ENCODE assay signal across 14 cellular contexts in genomic region chr11:61406991-61407728, GRCh38. TPM values are rescaled to one million over a fixed set of nuclear protein-coding genes. Genes with fewer than 3 reads are reported as not detected.
DNase-seq lines count a peak whose midpoint lies in the region; ATAC-seq and TF ChIP-seq lines count a peak whose summit lies in the region.
"Had no signal": no experiment of that assay in that cellular context is flagged by ENCODE, and none has a peak within 500 bp of the region (broad histone marks: within the 10 kb centered on the region; RNA-seq: fewer than 3 reads in every experiment).

No MANE protein-coding gene starts in this region.

- H3K27me3 Mint-ChIP-seq in activated naive CD8-positive, alpha-beta T cell treated with anti-CD3 and anti-CD28 coated beads, Interleukin-2, amount 50 U/mL, for 24 hours, result no peaks in the 10 kb centered on the region
- H3K27me3 Mint-ChIP-seq in stimulated activated naive B cell treated with anti-CD40 and anti-IgM and Interleukin-4, amounts not matched to agents 10 μg/mL and 1 μg/mL and 100 μg/mL, for 72 hours, result no peaks in the 10 kb centered on the region

- TF ChIP-seq CTCF in HEK293 (tag by site-specific recombination; IDR thresholded peaks at IDR 0.05) (no peak), gastroesophageal sphincter (IDR thresholded peaks at IDR 0.05) (no peak)

- no peaks in the 10 kb centered on the region for H3K27me3 ChIP-seq in layer of hippocampus (ENCODE audit: control insufficient read depth, insufficient read depth, low read length)
- no peaks in the 10 kb centered on the region for H3K27me3 ChIP-seq in gastroesophageal sphincter

- CTCF ChIA-PET in HEK293 (lab: Yijun Ruan, JAX), result no interaction called here

- no peak overlapping the region for H3K4me3 Mint-ChIP-seq in activated naive CD8-positive, alpha-beta T cell treated with anti-CD3 and anti-CD28 coated beads, Interleukin-2, amount 50 U/mL, for 24 hours
- H3K4me3 Mint-ChIP-seq in stimulated activated naive B cell treated with anti-CD40 and anti-IgM and Interleukin-4, amounts not matched to agents 10 μg/mL and 1 μg/mL and 100 μg/mL, for 72 hours, result no peak overlapping the region
- H3K4me3 Mint-ChIP-seq: HFFc6 had no signal

- H3K4me1 Mint-ChIP-seq in activated naive CD8-positive, alpha-beta T cell treated with anti-CD3 and anti-CD28 coated beads, Interleukin-2, amount 50 U/mL, for 24 hours, result peaks cover 2% of the 10 kb centered on the region
- peaks cover 0 to 8% of the 10 kb centered on the region in 2 donors for H3K4me1 Mint-ChIP-seq in stimulated activated naive B cell treated with anti-CD40 and anti-IgM and Interleukin-4, amounts not matched to agents 10 μg/mL and 1 μg/mL and 100 μg/mL, for 72 hours

- peaks cover 60% of the 10 kb centered on the region for H3K36me3 Mint-ChIP-seq in activated naive CD8-positive, alpha-beta T cell treated with anti-CD3 and anti-CD28 coated beads, Interleukin-2, amount 50 U/mL, for 24 hours (ENCODE audit: low read depth)
- peaks cover 20 to 53% of the 10 kb centered on the region in 2 donors for H3K36me3 Mint-ChIP-seq in stimulated activated naive B cell treated with anti-CD40 and anti-IgM and Interleukin-4, amounts not matched to agents 10 μg/mL and 1 μg/mL and 100 μg/mL, for 72 hours

- H3K27ac ChIP-seq in HEK293 (ENCODE audit: extremely low read depth, low read depth, low read length), result no peak overlapping the region
- H3K27ac ChIP-seq in layer of hippocampus (ENCODE audit: low read depth, low read length), result peak overlapping the region; percentile 84
- H3K27ac ChIP-seq in gastroesophageal sphincter, result peak overlapping the region in 1 of 4 donors; percentile 20

- no peak for ATAC-seq in activated naive CD8-positive, alpha-beta T cell treated with anti-CD3 and anti-CD28 coated beads, Interleukin-2, amount 50 U/mL, for 24 hours
- no peak for ATAC-seq in stimulated activated naive B cell treated with anti-CD40 and anti-IgM and Interleukin-4, amounts not matched to agents 10 μg/mL and 1 μg/mL and 100 μg/mL, for 72 hours (replicated peaks)
- no peak for ATAC-seq in gastroesophageal sphincter
- ATAC-seq in GM21723 (IDR thresholded peaks at IDR 0.05; ENCODE audit: unreplicated experiment), result no peak
- ATAC-seq: PC-3 had no signal

- 88 to 89% methylated on average over 4 to 5 of the region's 5 CpGs for WGBS in gastroesophageal sphincter (ENCODE audit: low coverage in 1 of 2), 2 donors

- H3K36me3 ChIP-seq in HEK293 (ENCODE audit: control insufficient read depth in 2 of 2, insufficient read depth in 1 of 2, low read length in 2 of 2), result peaks cover 33 to 94% of the 10 kb centered on the region in 2 experiments
- peaks cover 0 to 100% of the 10 kb centered on the region in 2 donors for H3K36me3 ChIP-seq in gastroesophageal sphincter

- H3K4me3 ChIP-seq in HEK293 (ENCODE audit: low read depth, low read length) (no peak overlapping the region), gastroesophageal sphincter (no peak overlapping the region)

- DNase-seq in activated naive CD8-positive, alpha-beta T cell treated with anti-CD3 and anti-CD28 coated beads, Interleukin-2, amount 50 U/mL, for 24 hours, result no peak
- DNase-seq in stimulated activated naive B cell treated with anti-CD40 and anti-IgM and Interleukin-4, amounts not matched to agents 10 μg/mL and 1 μg/mL and 100 μg/mL, for 72 hours, result no peak
- no peak for DNase-seq in NCI-H226
- DNase-seq: DMS 273 treated with DMSO at 0.1 percent for 48 hours, GOT3, HFFc6, KBM-7, NCI-H1436 treated with DMSO at 0.1 percent for 48 hours, NCI-H2081 treated with DMSO at 0.1 percent for 48 hours, PC-3 had no signal

- H3K9me3 Mint-ChIP-seq in activated naive CD8-positive, alpha-beta T cell treated with anti-CD3 and anti-CD28 coated beads, Interleukin-2, amount 50 U/mL, for 24 hours, result no peaks in the 10 kb centered on the region
- no peaks in the 10 kb centered on the region for H3K9me3 Mint-ChIP-seq in stimulated activated naive B cell treated with anti-CD40 and anti-IgM and Interleukin-4, amounts not matched to agents 10 μg/mL and 1 μg/mL and 100 μg/mL, for 72 hours
- H3K9me3 Mint-ChIP-seq: HFFc6 had no signal

- no peak for TF ChIP-seq EP300 in gastroesophageal sphincter (IDR thresholded peaks at IDR 0.05)

- H3K27ac Mint-ChIP-seq in activated naive CD8-positive, alpha-beta T cell treated with anti-CD3 and anti-CD28 coated beads, Interleukin-2, amount 50 U/mL, for 24 hours, result peak overlapping the region; percentile 21
- peak overlapping the region; percentile 39 for H3K27ac Mint-ChIP-seq in stimulated activated naive B cell treated with anti-CD40 and anti-IgM and Interleukin-4, amounts not matched to agents 10 μg/mL and 1 μg/mL and 100 μg/mL, for 72 hours
- H3K27ac Mint-ChIP-seq: HFFc6 had no signal

- TF ChIP-seq POLR2A in gastroesophageal sphincter (IDR thresholded peaks at IDR 0.05), result no peak

- POLR2A ChIA-PET in HEK293 (lab: Yijun Ruan, JAX), result interaction anchor here (1.1 kb wide), 1 partner anchor 41 kb away, joined by 3 read pairs; no protein-coding TSS in a partner anchor

- H3K4me1 ChIP-seq in HEK293 (ENCODE audit: control insufficient read depth, insufficient read depth, low read length) (no peaks in the 10 kb centered on the region), gastroesophageal sphincter (no peaks in the 10 kb centered on the region)

- H3K9me3 ChIP-seq in HEK293 (ENCODE audit: control insufficient read depth, insufficient read depth, low read depth, low read length), result no peaks in the 10 kb centered on the region
- no peaks in the 10 kb centered on the region for H3K9me3 ChIP-seq in gastroesophageal sphincter

TF ChIP-seq in HEK293, 187 proteins besides CTCF, POLR2A, EP300 and RAD21:
- no peak for TF ChIP-seq ZNF677 (tag by site-specific recombination; IDR thresholded peaks at IDR 0.05)
- no peak for TF ChIP-seq ZNF37A (tag by site-specific recombination; IDR thresholded peaks at IDR 0.05)
- TF ChIP-seq KLF9 (tag by site-specific recombination; IDR thresholded peaks at IDR 0.05; ENCODE audit: low read depth), result no peak
- TF ChIP-seq ZNF707 (tag by site-specific recombination; IDR thresholded peaks at IDR 0.05), result no peak
- peak; percentile 66; the same call in 1 of the 2 replicates for TF ChIP-seq SCRT2 (tag by site-specific recombination; IDR thresholded peaks at IDR 0.05)
- TF ChIP-seq EGR2 (tag by site-specific recombination; IDR thresholded peaks at IDR 0.05; ENCODE audit: low read depth), result no peak
- TF ChIP-seq ZNF214 (tag by site-specific recombination; IDR thresholded peaks at IDR 0.05; ENCODE audit: borderline replicate concordance), result no peak
- no peak for TF ChIP-seq ZNF514 (tag by site-specific recombination; IDR thresholded peaks at IDR 0.05)

RNA-seq across cellular contexts. Expression of gene TMEM216, which starts 14.8 kb away (rescaled TPM):
- total RNA-seq in gastroesophageal sphincter, result 1 to 10 TPM; 8.9 to 9.4 (median 9.0) TPM

RNA-seq across cellular contexts. Expression of gene CPSF7, which starts 22.6 kb away (rescaled TPM):
- 10 to 100 TPM; 36.6 to 50.4 (median 43.7) TPM for total RNA-seq in gastroesophageal sphincter

RNA-seq across cellular contexts. Expression of gene SDHAF2, which starts 22.8 kb away (rescaled TPM):
- total RNA-seq in gastroesophageal sphincter, result 10 to 100 TPM; 32.5 to 71.1 (median 48.3) TPM

RNA-seq across cellular contexts. Expression of gene TMEM138, which starts 45.0 kb away (rescaled TPM):
- 10 to 100 TPM; 18.3 to 37.0 (median 21.7) TPM for total RNA-seq in gastroesophageal sphincter

RNA-seq across cellular contexts. Expression of gene CYB561A3, which starts 45.5 kb away (rescaled TPM):
- 10 to 100 TPM; 23.3 to 44.0 (median 33.4) TPM for total RNA-seq in gastroesophageal sphincter
